13 cellular contexts compared by ENCODE assay signal in the genomic region with DNA sequence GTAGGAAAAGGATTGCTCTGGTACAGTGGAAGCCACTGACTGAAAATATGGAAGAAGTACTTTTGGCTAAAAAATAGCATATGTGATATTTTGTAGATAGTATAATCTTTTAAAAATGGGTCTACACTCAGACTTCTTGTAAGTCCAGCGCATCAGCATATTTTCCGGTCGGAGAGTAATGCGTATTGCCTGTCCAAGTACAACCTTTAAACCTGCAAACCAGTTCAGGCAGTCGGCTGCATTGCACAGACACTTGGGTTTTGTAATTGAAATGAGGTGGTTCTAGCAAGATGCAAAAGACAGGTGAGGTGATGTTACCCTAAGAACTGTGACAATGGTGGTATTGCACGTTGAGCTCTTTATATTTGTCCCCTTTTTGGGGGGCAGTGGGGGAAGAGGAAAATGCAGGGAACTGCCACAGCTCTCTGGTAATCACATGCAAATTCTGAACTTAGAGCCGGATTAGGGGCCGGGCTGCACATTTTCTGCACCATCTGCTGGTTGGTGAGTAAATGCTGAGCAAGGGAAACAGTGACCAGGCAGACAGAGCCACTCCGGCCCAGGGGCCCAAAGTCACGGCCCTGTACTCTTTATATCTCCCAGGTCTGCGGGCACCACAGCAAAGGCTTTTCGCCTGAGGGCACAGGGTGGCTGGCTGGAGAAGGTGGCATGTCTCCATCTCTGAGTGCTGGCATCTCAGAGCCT. TPM values are rescaled to one million over a fixed set of nuclear protein-coding genes. Genes with fewer than 3 reads are reported as not detected.
DNase-seq lines count a peak whose midpoint lies in the region; ATAC-seq, FAIRE-seq and TF ChIP-seq lines count a peak whose summit lies in the region.
"Had no signal": no experiment of that assay in that cellular context is flagged by ENCODE, and none has a peak within 500 bp of the region (broad histone marks: within the 10 kb centered on the region; RNA-seq: fewer than 3 reads in every experiment).

No MANE protein-coding gene starts in this region.

- ATAC-seq in GM18520 (IDR thresholded peaks at IDR 0.05; ENCODE audit: unreplicated experiment) = peak; percentile 31
- no peak for ATAC-seq in HG03378 (IDR thresholded peaks at IDR 0.05; ENCODE audit: unreplicated experiment)

- H3K36me3 ChIP-seq in small intestine (ENCODE audit: control insufficient read depth in 2 of 2, insufficient read depth in 2 of 2, low read length in 2 of 2) = no peaks in the 10 kb centered on the region

- FAIRE-seq in small intestine (lab: Jason Lieb, UNC) = no peak

- no peak overlapping the region for H3K27ac ChIP-seq in small intestine (ENCODE audit: low read depth in 1 of 2, low read length in 1 of 2)

- H3K9me3 ChIP-seq in small intestine (ENCODE audit: control insufficient read depth, low read depth) = no peaks in the 10 kb centered on the region

- H3K27me3 ChIP-seq in small intestine (ENCODE audit: control insufficient read depth in 2 of 2, insufficient read depth in 2 of 2, low read length in 2 of 2) = no peaks in the 10 kb centered on the region

- TF ChIP-seq CTCF in epithelial cell of esophagus (IDR thresholded peaks at IDR 0.05; ENCODE audit: insufficient read depth, low read depth, low read length, missing control alignments) = no peak

- peak; percentile 62 for DNase-seq in NAMALWA (ENCODE audit: low spot score)
- peak; percentile 27 for DNase-seq in epithelial cell of esophagus (ENCODE audit: low read depth)
- DNase-seq in small intestine = peak; percentile 36
- no peak for DNase-seq in mucosa of gallbladder (ENCODE audit: low spot score)
- no peak for DNase-seq in NK-92 treated with Interleukin-12 subunit alpha and Interleukin-12 subunit beta, amount 100 ng/mL, for 24 hours (lab: John Stamatoyannopoulos, UW)
- DNase-seq in activated CD4-positive, alpha-beta T cell treated with anti-CD3 and anti-CD28 coated beads, Interleukin-2, amount 50 U/mL, for 1 hour = no peak
- DNase-seq: activated CD4-positive, alpha-beta T cell treated with anti-CD3 and anti-CD28 coated beads for 48 hours; erythroblast; NCI-H1105; occipital lobe; stimulated activated naive CD4-positive, alpha-beta T cell had no signal

- H3K4me3 ChIP-seq in epithelial cell of esophagus (ENCODE audit: low read length) (no peak overlapping the region), small intestine (ENCODE audit: low read depth in 1 of 2, low read length in 2 of 2) (no peak overlapping the region)

- 33 to 61% (median 40%) methylated on average over 12 of the region's 12 CpGs for WGBS in small intestine, 3 donors

- H3K4me1 ChIP-seq in small intestine (ENCODE audit: control insufficient read depth in 2 of 2, insufficient read depth in 1 of 2, low read depth in 1 of 2, low read length in 1 of 2) = peaks cover 0 to 5% of the 10 kb centered on the region in 2 donors

RNA-seq across cellular contexts. Expression of gene GPR137B, which starts 2.3 kb away (rescaled TPM):
- 1 to 10 TPM; 2.0 to 6.0 (median 5.4) TPM for polyA plus RNA-seq in small intestine
- 30.5 TPM for total RNA-seq in mucosa of gallbladder

Comparison
In these comparisons a context has a peak if more than half of its experiments do, and no peak if none do; other contexts are left out.
1. DNase-seq: peak in NAMALWA (single experiment), epithelial cell of esophagus (single experiment) and small intestine (single experiment); none in mucosa of gallbladder (single experiment), NK-92 treated with Interleukin-12 subunit alpha and Interleukin-12 subunit beta, amount 100 ng/mL, for 24 hours (single experiment) and activated CD4-positive, alpha-beta T cell treated with anti-CD3 and anti-CD28 coated beads, Interleukin-2, amount 50 U/mL, for 1 hour (single experiment).